Comparison of ENCODE assay signal across 10 cellular contexts in genomic region chrX:134604701-134605271, GRCh38. TPM values are rescaled to one million over a fixed set of nuclear protein-coding genes. Genes with fewer than 3 reads are reported as not detected.
DNase-seq lines count a peak whose midpoint lies in the region; ATAC-seq, FAIRE-seq and TF ChIP-seq lines count a peak whose summit lies in the region.
"Had no signal": no experiment of that assay in that cellular context is flagged by ENCODE, and none has a peak within 500 bp of the region (broad histone marks: within the 10 kb centered on the region; RNA-seq: fewer than 3 reads in every experiment).

No MANE protein-coding gene starts in this region.

- no peak for TF ChIP-seq RAD21 in A549 (conservative IDR thresholded peaks at IDR 0.05 in 1 of 2, IDR thresholded peaks at IDR 0.05 in 1 of 2)

- peak overlapping the region; percentile 27; the same call in 1 of the 2 replicates for H3K9ac ChIP-seq in HUES48 (ENCODE audit: low read depth, low read length)

- no peaks in the 10 kb centered on the region for H3K27me3 ChIP-seq in HUES48 (ENCODE audit: control insufficient read depth, insufficient read depth, low read length)
- H3K27me3 ChIP-seq in PC-9 (ENCODE audit: insufficient read depth, low read depth): no peaks in the 10 kb centered on the region
- no peaks in the 10 kb centered on the region for H3K27me3 ChIP-seq in H7 (ENCODE audit: control insufficient read depth, insufficient read depth, low read length)

- DNase-seq in A549 (ENCODE audit: low read depth in 1 of 2, low spot score in 1 of 2) (peak; percentile 14 to 54), PC-9 (no peak), foreskin melanocyte (peak; percentile 84), GF-D8 (lab: John Stamatoyannopoulos, UW) (no peak), dedifferentiated amniotic fluid mesenchymal stem cell (ENCODE audit: extremely low spot score) (no peak), H7 (no peak)
- DNase-seq: C1 segment of cervical spinal cord, immature natural killer cell had no signal

- POLR2A ChIA-PET in A549 (lab: Yijun Ruan, JAX) (interaction anchor here (1.2 to 1.6 kb wide), 3 partner anchors 60 to 145 kb away, joined by 3 to 10 read pairs (median 3); no protein-coding TSS in a partner anchor), PC-9 (lab: Charles Lee; ENCODE audit: unreplicated experiment) (no interaction called here)

- peak overlapping the region; percentile 62 for H3K4me2 ChIP-seq in A549
- peak overlapping the region; percentile 46 for H3K4me2 ChIP-seq in PC-9

- H3K9me3 ChIP-seq in A549 (peaks cover 9% of the 10 kb centered on the region), HUES48 (ENCODE audit: control insufficient read depth, insufficient read depth, low read length) (no peaks in the 10 kb centered on the region; the same call in 1 of the 2 replicates), PC-9 (ENCODE audit: insufficient read depth, low read depth) (peaks cover 5% of the 10 kb centered on the region)

- peak; percentile 76 for FAIRE-seq in A549 (lab: Jason Lieb, UNC)

- H3K4me1 ChIP-seq in A549 (peaks cover 35% of the 10 kb centered on the region), HUES48 (ENCODE audit: control insufficient read depth, insufficient read depth, low read length) (peaks cover 12% of the 10 kb centered on the region), PC-9 (replicated peaks; ENCODE audit: insufficient read depth) (peaks cover 35% of the 10 kb centered on the region)

- peak overlapping the region; percentile 36; the same call in 1 of the 2 replicates for H2AFZ ChIP-seq in PC-9

- H4K20me1 ChIP-seq in PC-9 (ENCODE audit: insufficient read depth): no peaks in the 10 kb centered on the region

- CTCF ChIA-PET in A549 (lab: Yijun Ruan, JAX) (interaction anchor here (0.6 to 2.9 kb wide), 12 partner anchors 13 to 178 kb away, joined by 3 to 14 read pairs (median 5); no protein-coding TSS in a partner anchor), PC-9 (lab: Charles Lee) (interaction anchor here (1.2 kb wide), 1 partner anchor 160 kb away, joined by 5 read pairs; no protein-coding TSS in a partner anchor)

- peaks cover 14% of the 10 kb centered on the region; the same call in 1 of the 2 replicates for H3F3A ChIP-seq in PC-9 (ENCODE audit: insufficient read depth, low read depth)

- H3K36me3 ChIP-seq in HUES48 (ENCODE audit: control insufficient read depth, insufficient read depth, low read length) (no peaks in the 10 kb centered on the region), PC-9 (ENCODE audit: low read depth) (no peaks in the 10 kb centered on the region), H7 (replicated peaks; ENCODE audit: control insufficient read depth, insufficient read depth, low read length) (no peaks in the 10 kb centered on the region)

- no peak for TF ChIP-seq EP300 in A549 (IDR thresholded peaks at IDR 0.05)

- WGBS in A549 (ENCODE audit: missing lambda C conversion rate): 32% methylated on average over 3 of the region's 3 CpGs

- TF ChIP-seq POLR2A in A549 (IDR thresholded peaks at IDR 0.05; ENCODE audit: low read length): no peak

- ATAC-seq in A549: peak; percentile 80 to 84
- no peak for ATAC-seq in HG03378 (IDR thresholded peaks at IDR 0.05; ENCODE audit: unreplicated experiment)

- intact Hi-C loops in PC-9 (cut with micrococcal nuclease; ENCODE audit: unreplicated experiment): no loop called here

- peak overlapping the region; percentile 94 to 99 for H3K27ac ChIP-seq in A549
- H3K27ac ChIP-seq in HUES48 (ENCODE audit: low read depth, low read length): peak overlapping the region; percentile 87
- peak overlapping the region; percentile 85 for H3K27ac ChIP-seq in PC-9

- TF ChIP-seq CTCF in A549 (IDR thresholded peaks at IDR 0.05) (no peak), PC-9 (conservative IDR thresholded peaks at IDR 0.05) (no peak)

- H3K79me2 ChIP-seq in PC-9 (ENCODE audit: low read depth): no peaks in the 10 kb centered on the region

- H3K4me3 ChIP-seq in A549: no peak overlapping the region
- no peak overlapping the region for H3K4me3 ChIP-seq in HUES48 (ENCODE audit: low read depth, low read length)
- H3K4me3 ChIP-seq in PC-9: no peak overlapping the region
- H3K4me3 ChIP-seq in H7 (ENCODE audit: insufficient read depth, low read depth, low read length): no peak overlapping the region

- BruUV-seq in PC-9 (replicated peaks; lab: Mats Ljungman, UMichigan): no TSS peak

- H3K9me2 ChIP-seq in PC-9 (ENCODE audit: insufficient read depth): no peaks in the 10 kb centered on the region

TF ChIP-seq in A549, 52 proteins besides CTCF, POLR2A, EP300 and RAD21:
- TF ChIP-seq E2F6 (IDR thresholded peaks at IDR 0.05; ENCODE audit: borderline replicate concordance, low read depth): no peak
- TF ChIP-seq HEYL (CRISPR knock-in tag; IDR thresholded peaks at IDR 0.05): no peak
- no peak for TF ChIP-seq PHF8 (IDR thresholded peaks at IDR 0.05; ENCODE audit: borderline replicate concordance, low read depth)
- TF ChIP-seq HOXB5 (CRISPR knock-in tag; IDR thresholded peaks at IDR 0.05): no peak
- TF ChIP-seq MAX (IDR thresholded peaks at IDR 0.05): no peak
- TF ChIP-seq NR3C1 (IDR thresholded peaks at IDR 0.05): no peak
- TF ChIP-seq MAFK (IDR thresholded peaks at IDR 0.05; ENCODE audit: partially characterized antibody): no peak
- TF ChIP-seq BCL3 (IDR thresholded peaks at IDR 0.05): no peak
- no peak for TF ChIP-seq TFCP2L1 (CRISPR knock-in tag; IDR thresholded peaks at IDR 0.05)
- TF ChIP-seq TP53 (CRISPR knock-in tag; IDR thresholded peaks at IDR 0.05): no peak
- no peak for TF ChIP-seq BHLHE40 (IDR thresholded peaks at IDR 0.05; ENCODE audit: low read depth, low read length)
- no peak for TF ChIP-seq KDM1A (IDR thresholded peaks at IDR 0.05; ENCODE audit: low read depth)
- no peak for TF ChIP-seq FOSB (CRISPR knock-in tag; IDR thresholded peaks at IDR 0.05)
- TF ChIP-seq ATOH8 (CRISPR knock-in tag; IDR thresholded peaks at IDR 0.05; ENCODE audit: low read depth): no peak
- TF ChIP-seq HDAC2 (IDR thresholded peaks at IDR 0.05): no peak
- no peak for TF ChIP-seq RNF2 (IDR thresholded peaks at IDR 0.05; ENCODE audit: borderline replicate concordance, low read depth)
- TF ChIP-seq HMGXB4 (CRISPR knock-in tag; IDR thresholded peaks at IDR 0.05; ENCODE audit: borderline replicate concordance): no peak

RNA-seq across cellular contexts. Expression of gene PLAC1, which starts 53.5 kb away (rescaled TPM):
- 2.6 and 2.9 TPM in 2 replicates for polyA plus RNA-seq in A549 (2011; rRNA removed)
- polyA plus RNA-seq in A549 (2012; cell fraction: cytosol; rRNA removed): 2.1 and 2.4 TPM in 2 replicates
- polyA plus RNA-seq in A549 (2012; cell fraction: nucleus; rRNA removed): 2.8 and 3.3 TPM in 2 replicates
- 0.79 to 1.4 TPM (median 0.87 TPM) in 3 replicates for polyA plus RNA-seq in A549 (2017; fragmentation: RNase III; extraction: RNeasy Plus Mini Kit Qiagen cat#74134 plus additional on column Dnase treatment)
- 1.7 and 2.0 TPM in 2 replicates for polyA minus RNA-seq in A549 (2011; rRNA and poly(A)+ RNA removed)
- total RNA-seq in PC-9 (2021): 0.58 and 2.1 TPM in 2 replicates
- total RNA-seq in H7 (2014; rRNA removed; shearing (Covaris generic)): 0.76 and 1.4 TPM in 2 replicates
- polyA plus RNA-seq: immature natural killer cell had no signal

Comparison
In these comparisons a context has a peak if more than half of its experiments do, and no peak if none do; other contexts are left out.
1. DNase-seq: peak in A549 (2 of 2) and foreskin melanocyte (single experiment); none in PC-9 (0 of 2), GF-D8 (single experiment), dedifferentiated amniotic fluid mesenchymal stem cell (single experiment) and H7 (single experiment).
2. Peak in every context shown above with its lines, with median percentiles within 50 percentile points of each other: H3K27ac ChIP-seq.